ENCODE assay signal across 8 cellular contexts in the genomic region with DNA sequence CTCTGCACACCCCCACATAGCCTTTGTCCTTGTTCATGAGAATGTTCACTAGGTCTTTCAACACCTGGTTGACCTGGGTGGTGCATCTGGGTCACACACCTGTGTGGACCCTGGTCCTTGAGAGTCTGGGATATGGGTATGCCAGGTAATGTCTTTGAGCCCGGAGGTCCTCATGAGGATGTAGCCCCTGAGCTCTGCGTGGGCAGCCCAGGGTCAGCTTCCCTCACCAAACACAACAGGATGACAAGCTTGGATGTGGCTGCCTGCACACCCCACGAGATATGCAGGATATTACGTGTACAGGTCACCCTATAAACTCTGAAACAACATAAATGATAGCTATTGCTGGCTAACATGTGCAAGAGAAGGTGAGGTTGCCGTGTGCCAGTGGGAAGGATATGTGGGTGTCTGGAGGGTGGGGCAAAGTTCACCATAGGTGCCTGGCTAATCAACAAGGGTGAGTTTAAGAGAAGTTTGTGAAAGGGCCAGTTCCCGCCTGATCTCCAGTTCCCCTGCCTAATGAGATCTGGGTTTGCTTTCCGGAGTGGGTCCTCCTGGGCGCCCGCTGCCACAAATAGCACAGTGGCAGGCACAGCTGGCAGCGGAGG. TPM values are rescaled to one million over a fixed set of nuclear protein-coding genes. Genes with fewer than 3 reads are reported as not detected.
DNase-seq lines count a peak whose midpoint lies in the region; ATAC-seq, FAIRE-seq and TF ChIP-seq lines count a peak whose summit lies in the region.

No MANE protein-coding gene starts in this region.

- CTCF ChIA-PET in GM12878 (lab: Yijun Ruan, JAX), result no interaction called here

- no peak overlapping the region for H3K27ac ChIP-seq in GM12878 (ENCODE audit: control insufficient read depth, insufficient read depth)
- H3K27ac ChIP-seq in lung (ENCODE audit: low read depth in 1 of 2, low read length in 1 of 2), result peak overlapping the region; percentile 91 to 92
- peak overlapping the region; percentile 83 to 87 (median 85) for H3K27ac ChIP-seq in thyroid gland

- peaks cover 5% of the 10 kb centered on the region for H3K79me2 ChIP-seq in GM12878 (ENCODE audit: control insufficient read depth, insufficient read depth, low read length)

- peak overlapping the region; percentile 78 for H3K4me3 Mint-ChIP-seq in activated T-cell treated with anti-CD3 and anti-CD28 coated beads, Interleukin-2, amount 50 U/mL, for 24 hours

- ATAC-seq in GM12878 (no peak), lung (ENCODE audit: insufficient read depth, low FRiP score) (peak; percentile 4)

- no peaks in the 10 kb centered on the region for H3K9me3 Mint-ChIP-seq in activated T-cell treated with anti-CD3 and anti-CD28 coated beads, Interleukin-2, amount 50 U/mL, for 24 hours

- TF ChIP-seq POLR2A in GM12878 (IDR thresholded peaks at IDR 0.05; ENCODE audit: low read depth, low read length), result no peak
- no peak for TF ChIP-seq POLR2A in thyroid gland (IDR thresholded peaks at IDR 0.05)

- H3K4me1 ChIP-seq in GM12878 (ENCODE audit: control insufficient read depth, insufficient read depth, low read length) (peaks cover 7% of the 10 kb centered on the region), lung (ENCODE audit: control insufficient read depth in 2 of 2, insufficient read depth in 2 of 2, low read length in 2 of 2) (peaks cover 3% of the 10 kb centered on the region in 2 donors), thyroid gland (peaks cover 15 to 21% of the 10 kb centered on the region in 2 donors)

- H3K9me3 ChIP-seq in GM12878 (replicated peaks; ENCODE audit: control insufficient read depth, insufficient read depth, low read length) (no peaks in the 10 kb centered on the region), lung (ENCODE audit: control insufficient read depth in 2 of 2, insufficient read depth in 1 of 2, low read length in 1 of 2) (no peaks in the 10 kb centered on the region), thyroid gland (no peaks in the 10 kb centered on the region)

- TF ChIP-seq CTCF in GM12878 (IDR thresholded peaks at IDR 0.05 in 2 of 3, conservative IDR thresholded peaks at IDR 0.05 in 1 of 3; ENCODE audit: control insufficient read depth in 2 of 3, extremely low read depth in 1 of 3, insufficient read depth in 1 of 3, low read depth in 3 of 3, low read length in 3 of 3) (no peak), lung (IDR thresholded peaks at IDR 0.05; ENCODE audit: control extremely low read depth, extremely low read depth) (no peak), thyroid gland (IDR thresholded peaks at IDR 0.05) (no peak)

- H3K36me3 ChIP-seq in GM12878 (ENCODE audit: control insufficient read depth in 2 of 2, insufficient read depth in 2 of 2, low read length in 1 of 2), result no peaks in the 10 kb centered on the region
- H3K36me3 ChIP-seq in lung (ENCODE audit: control insufficient read depth in 2 of 2, insufficient read depth in 2 of 2, low read length in 2 of 2), result no peaks in the 10 kb centered on the region
- H3K36me3 ChIP-seq in thyroid gland, result peaks cover 0 to 3% of the 10 kb centered on the region in 2 donors

- in situ Hi-C loops in GM12878 (cut with MboI), result no loop called here

- no peak overlapping the region for H3K27ac Mint-ChIP-seq in activated T-cell treated with anti-CD3 and anti-CD28 coated beads, Interleukin-2, amount 50 U/mL, for 24 hours

- no peak for DNase-seq in activated T-cell treated with anti-CD3 and anti-CD28 coated beads, Interleukin-2, amount 50 U/mL, for 24 hours
- no peak for DNase-seq in activated T-cell treated with anti-CD3 and anti-CD28 coated beads, Interleukin-2, amount 50 U/mL, for 1 hour
- DNase-seq in GM12878 (ENCODE audit: low read depth, low spot score), result no peak
- no peak for DNase-seq in lung (ENCODE audit: low spot score)
- DNase-seq in thyroid gland, result no peak
- no peak for DNase-seq in iPS-NIHi11 (ENCODE audit: low spot score)
- DNase-seq in stimulated activated CD4-positive, alpha-beta T cell treated with anti-CD3 and anti-CD28 coated beads, Interleukin-1b, Interleukin-23, amount 100 ng/mL, for 48 hours, result no peak
- no peak for DNase-seq in kidney tubule cell (ENCODE audit: low spot score)

- POLR2A ChIA-PET in GM12878 (lab: Charles Lee), result no interaction called here

- intact Hi-C loops in GM12878 (cut with micrococcal nuclease; ENCODE audit: unreplicated experiment), result no loop called here
- intact Hi-C loops in thyroid gland (cut with DNase I), result no loop called here

- no peak for TF ChIP-seq EP300 in GM12878 (IDR thresholded peaks at IDR 0.05; ENCODE audit: borderline replicate concordance in 1 of 2, control insufficient read depth in 1 of 2, low read depth in 2 of 2, low read length in 2 of 2)

- no peak overlapping the region for H3K9ac ChIP-seq in GM12878 (ENCODE audit: control insufficient read depth, insufficient read depth, low read length)

- SMC1A ChIA-PET in GM12878 (lab: Charles Lee; ENCODE audit: uncharacterized antibody, unreplicated experiment), result interaction anchor here (1.1 kb wide), 1 partner anchor 119 kb away, joined by 3 read pairs; a partner anchor contains a TSS

- 5% methylated on average over 10 of the region's 10 CpGs for WGBS in GM12878 (ENCODE audit: insufficient coverage, insufficient replicate concordance, low lambda C conversion rate, missing lambda C conversion rate)
- WGBS in lung, 2 donors, result 22 to 23% methylated on average over 10 of the region's 10 CpGs
- 51 to 55% methylated on average over 7 to 8 of the region's 10 CpGs for WGBS in thyroid gland, 2 donors

- H3K4me3 ChIP-seq in GM12878 (peak overlapping the region; percentile 80), lung (peak overlapping the region; percentile 75), thyroid gland (replicated peaks in 1 of 3) (peak overlapping the region; percentile 63 to 72 (median 67))

- BruUV-seq in GM12878 (replicated peaks; lab: Mats Ljungman, UMichigan), result no TSS peak

- FAIRE-seq in GM12878 (lab: Jason Lieb, UNC), result no peak

- H3K27me3 Mint-ChIP-seq in activated T-cell treated with anti-CD3 and anti-CD28 coated beads, Interleukin-2, amount 50 U/mL, for 24 hours, result peaks cover 17% of the 10 kb centered on the region

- RAD21 ChIA-PET in GM12878 (lab: Charles Lee; ENCODE audit: unreplicated experiment), result interaction anchor here (0.9 kb wide), 1 partner anchor 143 kb away, joined by 3 read pairs; no protein-coding TSS in a partner anchor

- H3K4me1 Mint-ChIP-seq in activated T-cell treated with anti-CD3 and anti-CD28 coated beads, Interleukin-2, amount 50 U/mL, for 24 hours (ENCODE audit: low read depth), result peaks cover 18% of the 10 kb centered on the region

- H3K27me3 ChIP-seq in GM12878 (replicated peaks in 1 of 2; ENCODE audit: control insufficient read depth in 2 of 2, insufficient read depth in 2 of 2, low read length in 1 of 2), result peaks cover 9% of the 10 kb centered on the region in 2 experiments
- H3K27me3 ChIP-seq in lung (ENCODE audit: control insufficient read depth, insufficient read depth), result no peaks in the 10 kb centered on the region
- H3K27me3 ChIP-seq in thyroid gland, result no peaks in the 10 kb centered on the region

- H3K36me3 Mint-ChIP-seq in activated T-cell treated with anti-CD3 and anti-CD28 coated beads, Interleukin-2, amount 50 U/mL, for 24 hours (ENCODE audit: low read depth), result peaks cover 9% of the 10 kb centered on the region

- peak overlapping the region; percentile 85 for H3K4me2 ChIP-seq in GM12878 (ENCODE audit: control insufficient read depth, insufficient read depth)

- 0 out of 2 replicates have a peak, but pooled peaks cover 2% of the 10 kb centered on the region for H4K20me1 ChIP-seq in GM12878 (ENCODE audit: control insufficient read depth, insufficient read depth)

- peak overlapping the region; percentile 83 for H2AFZ ChIP-seq in GM12878 (ENCODE audit: control insufficient read depth, low read depth, low read length)

- no peak for TF ChIP-seq RAD21 in GM12878 (IDR thresholded peaks at IDR 0.05; ENCODE audit: insufficient read depth, low read depth, low read length)

TF ChIP-seq in GM12878, 131 proteins besides CTCF, POLR2A, EP300 and RAD21 (continues in another document):
- no peak for TF ChIP-seq JUND (IDR thresholded peaks at IDR 0.05; ENCODE audit: low read depth, low read length)
- TF ChIP-seq, protein P1, sequence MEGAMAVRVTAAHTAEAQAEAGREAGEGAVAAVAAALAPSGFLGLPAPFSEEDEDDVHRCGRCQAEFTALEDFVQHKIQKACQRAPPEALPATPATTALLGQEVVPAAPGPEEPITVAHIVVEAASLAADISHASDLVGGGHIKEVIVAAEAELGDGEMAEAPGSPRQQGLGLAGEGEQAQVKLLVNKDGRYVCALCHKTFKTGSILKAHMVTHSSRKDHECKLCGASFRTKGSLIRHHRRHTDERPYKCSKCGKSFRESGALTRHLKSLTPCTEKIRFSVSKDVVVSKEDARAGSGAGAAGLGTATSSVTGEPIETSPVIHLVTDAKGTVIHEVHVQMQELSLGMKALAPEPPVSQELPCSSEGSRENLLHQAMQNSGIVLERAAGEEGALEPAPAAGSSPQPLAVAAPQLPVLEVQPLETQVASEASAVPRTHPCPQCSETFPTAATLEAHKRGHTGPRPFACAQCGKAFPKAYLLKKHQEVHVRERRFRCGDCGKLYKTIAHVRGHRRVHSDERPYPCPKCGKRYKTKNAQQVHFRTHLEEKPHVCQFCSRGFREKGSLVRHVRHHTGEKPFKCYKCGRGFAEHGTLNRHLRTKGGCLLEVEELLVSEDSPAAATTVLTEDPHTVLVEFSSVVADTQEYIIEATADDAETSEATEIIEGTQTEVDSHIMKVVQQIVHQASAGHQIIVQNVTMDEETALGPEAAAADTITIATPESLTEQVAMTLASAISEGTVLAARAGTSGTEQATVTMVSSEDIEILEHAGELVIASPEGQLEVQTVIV (IDR thresholded peaks at IDR 0.05; ENCODE audit: borderline replicate concordance, partially characterized antibody), result no peak
- no peak for TF ChIP-seq NRF1 (conservative IDR thresholded peaks at IDR 0.05; ENCODE audit: low read depth, low read length)

RNA-seq across cellular contexts. Expression of a gene that starts 1.3 kb away (rescaled TPM):
- 59.9 and 66.3 TPM in 2 replicates for total RNA-seq in GM12878 (2013; cell fraction: nucleolus; rRNA removed)
- total RNA-seq in GM12878 (2014; rRNA removed) (3.6 and 6.2 TPM in 2 replicates), GM12878 (2014; rRNA removed; fragmentation: Illumina TruSeq; extraction: Trizol) (5.7 and 7.7 TPM in 2 replicates), GM12878 (2021) (7.6 and 10.1 TPM in 2 replicates), lung (10 to 100 TPM; 17.0 to 18.1 TPM), thyroid gland (10 to 100 TPM; 26.9 to 41.9 (median 37.4) TPM)
- 5.4 TPM for polyA plus RNA-seq in GM12878 (2011; ENCODE audit: low read depth)
- polyA plus RNA-seq in GM12878 (2011; rRNA removed) (10.4 TPM in 2 replicates), GM12878 (2014; fragmentation: Illumina TruSeq; extraction: Trizol) (4.7 and 4.8 TPM in 2 replicates), GM12878 (2014; fragmentation: Nextera tagmentation; extraction: Ambion mirVana) (1 to 10 TPM in 1 of 2 experiments, under 1 TPM in 1; 0.72 to 1.0 TPM), GM12878 (2014; rRNA removed) (4.9 and 5.2 TPM in 2 replicates), GM12878 (2016; fragmentation: Nextera tagmentation; extraction: Ambion mirVana) (1 to 10 TPM; 2.4 to 4.4 TPM), lung (1 to 10 TPM; 4.4 to 5.0 TPM)
- 9.0 and 9.3 TPM in 2 replicates for polyA plus RNA-seq in GM12878 (2011; cell fraction: cytosol; rRNA removed)
- 8.8 and 10.9 TPM in 2 replicates for polyA plus RNA-seq in GM12878 (2011; cell fraction: nucleus; rRNA removed)
- polyA plus RNA-seq in GM12878 (2012), result 9.0 and 9.1 TPM in 2 replicates
- polyA minus RNA-seq in GM12878 (2011; rRNA and poly(A)+ RNA removed), result 17.7 and 23.9 TPM in 2 replicates
- polyA minus RNA-seq in GM12878 (2011; cell fraction: cytosol; rRNA and poly(A)+ RNA removed), result 6.3 and 7.9 TPM in 2 replicates
- polyA minus RNA-seq in GM12878 (2011; cell fraction: nucleus; rRNA and poly(A)+ RNA removed), result 15.0 and 19.8 TPM in 2 replicates
